In the genomic region with DNA sequence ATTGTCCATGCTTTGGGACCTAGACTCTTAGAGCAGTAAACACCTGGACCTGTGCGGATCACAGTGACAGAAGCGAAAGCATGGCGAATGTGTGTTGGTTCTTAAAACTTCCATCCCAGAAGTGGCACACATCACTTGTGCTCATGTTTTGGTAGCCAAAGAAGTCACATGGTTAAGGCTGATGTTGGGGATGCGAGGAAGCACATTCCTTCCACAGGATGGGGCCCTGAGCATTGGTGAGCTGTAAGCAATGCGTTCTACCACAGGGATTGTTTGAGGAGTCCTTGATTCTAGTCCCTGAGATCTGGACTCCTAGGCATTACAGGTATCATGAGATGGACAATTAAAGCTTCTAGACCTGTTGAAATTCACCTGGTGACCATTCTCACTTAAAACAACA, we compare ENCODE assay signal across 20 cellular contexts.
A peak's percentile ranks its signal among the peaks of the same experiment; 100 is the strongest.
DNase-seq lines count a peak whose midpoint lies in the region; ATAC-seq, FAIRE-seq and TF ChIP-seq lines count a peak whose summit lies in the region.
"Had no signal": no experiment of that assay in that cellular context is flagged by ENCODE, and none has a peak within 500 bp of the region (broad histone marks: within the 10 kb centered on the region; RNA-seq: fewer than 3 reads in every experiment).

No MANE protein-coding gene starts in this region.

- TF ChIP-seq CTCF in HepG2 (CRISPR knock-in tag; IDR thresholded peaks at IDR 0.05) (0 out of 2 replicates have a peak, but pooled peaks have one; percentile 14), right lobe of liver (IDR thresholded peaks at IDR 0.05) (no peak), WERI-Rb-1 (IDR thresholded peaks at IDR 0.05; ENCODE audit: low read depth, low read length) (peak; percentile 35; the same call in 1 of the 2 replicates)
- TF ChIP-seq CTCF in CD4-positive, alpha-beta T cell (IDR thresholded peaks at IDR 0.05), result no peak

- no peak for FAIRE-seq in HepG2 (lab: Jason Lieb, UNC)
- FAIRE-seq: A204.1, GM12891 had no signal

- no peaks in the 10 kb centered on the region for H3K9me3 Mint-ChIP-seq in CD4-positive, alpha-beta T cell

- H3K4me1 ChIP-seq in HepG2 (ENCODE audit: insufficient read depth, low read length) (no peaks in the 10 kb centered on the region), right lobe of liver (no peaks in the 10 kb centered on the region)

- no peak overlapping the region for H3K9ac ChIP-seq in HepG2 (ENCODE audit: insufficient read depth, low read depth, low read length)

- H3K27ac ChIP-seq in HepG2 (ENCODE audit: extremely low read length, insufficient read depth, low read length) (no peak overlapping the region), right lobe of liver (no peak overlapping the region), WERI-Rb-1 (no peak overlapping the region)
- H3K27ac ChIP-seq in CD4-positive, alpha-beta T cell (ENCODE audit: low read depth, low read length), result no peak overlapping the region
- H3K27ac ChIP-seq: C4-2B, SK-N-MC had no signal

- no peak overlapping the region for H3K27ac Mint-ChIP-seq in CD4-positive, alpha-beta T cell
- H3K27ac Mint-ChIP-seq: IgD-negative memory B cell had no signal

- intact Hi-C loops in HepG2 (cut with micrococcal nuclease; ENCODE audit: unreplicated experiment), result no loop called here
- intact Hi-C loops in right lobe of liver (cut with DNase I), result no loop called here
- intact Hi-C loops in CD4-positive, alpha-beta T cell (cut with DNase I, micrococcal nuclease), result no loop called here

- no peaks in the 10 kb centered on the region for H4K20me1 ChIP-seq in HepG2 (ENCODE audit: insufficient read depth, low read length)

- no peak for TF ChIP-seq EP300 in HepG2 (IDR thresholded peaks at IDR 0.05; ENCODE audit: low read depth in 2 of 2, low read length in 2 of 2)
- no peak for TF ChIP-seq EP300 in HepG2 (CRISPR knock-in tag; IDR thresholded peaks at IDR 0.05; ENCODE audit: borderline replicate concordance)

- H3K4me3 Mint-ChIP-seq in CD4-positive, alpha-beta T cell, result no peak overlapping the region
- H3K4me3 Mint-ChIP-seq: IgD-negative memory B cell had no signal

- no TSS peak for BruUV-seq in HepG2 (replicated peaks; lab: Mats Ljungman, UMichigan)

- H3K36me3 Mint-ChIP-seq in CD4-positive, alpha-beta T cell (ENCODE audit: low read depth), result no peaks in the 10 kb centered on the region
- H3K36me3 Mint-ChIP-seq: IgD-negative memory B cell had no signal

- no peak for DNase-seq in HepG2 (ENCODE audit: low spot score)
- DNase-seq in right lobe of liver, result no peak
- no peak for DNase-seq in WERI-Rb-1
- DNase-seq in iPS DF 4.7 (ENCODE audit: extremely low read depth, low spot score), result peak; percentile 19
- DNase-seq in nucleus accumbens (lab: John Stamatoyannopoulos, UW), result no peak
- DNase-seq in CD4-positive, alpha-beta T cell, result no peak
- DNase-seq: COR-L47; GOT3; NCI-H1436 treated with DMSO at 0.1 percent for 48 hours; NCI-H2081 treated with DMSO at 0.1 percent for 48 hours; NCI-H2227 treated with DMSO at 0.1 percent for 48 hours; NCI-H526; NK-92 treated with Interleukin-12 subunit alpha and Interleukin-12 subunit beta, amount 100 ng/mL, for 24 hours had no signal

- H2AFZ ChIP-seq in HepG2 (ENCODE audit: low read length), result no peak overlapping the region

- H3K36me3 ChIP-seq in HepG2 (replicated peaks in 1 of 2; ENCODE audit: control insufficient read depth in 1 of 2, insufficient read depth in 2 of 2, low read length in 2 of 2), result no peaks in the 10 kb centered on the region
- no peaks in the 10 kb centered on the region for H3K36me3 ChIP-seq in right lobe of liver
- no peaks in the 10 kb centered on the region for H3K36me3 ChIP-seq in WERI-Rb-1

- WGBS in HepG2 (ENCODE audit: low lambda C conversion rate), result 50% methylated on average over 5 of the region's 5 CpGs
- 85% methylated on average over 5 of the region's 5 CpGs for whole genome bisulfite sequencing in right lobe of liver (ENCODE audit: insufficient coverage, low coverage, low lambda C conversion rate, missing lambda C conversion rate)

- CTCF ChIA-PET in HepG2 (lab: Yijun Ruan, JAX; ENCODE audit: low intra/inter-chr PET ratio, low total read pairs), result no interaction called here
- CTCF ChIA-PET in CD4-positive, alpha-beta T cell (lab: Charles Lee), result no interaction called here

- H3K79me2 ChIP-seq in HepG2 (ENCODE audit: insufficient read depth, low read length), result no peaks in the 10 kb centered on the region

- ATAC-seq in HepG2 (peak; percentile 67), right lobe of liver (no peak), HG03520 (IDR thresholded peaks at IDR 0.05; ENCODE audit: unreplicated experiment) (no peak), HG02759 (IDR thresholded peaks at IDR 0.05; ENCODE audit: unreplicated experiment) (no peak)
- ATAC-seq in CD4-positive, alpha-beta T cell (ENCODE audit: poor library complexity), result no peak

- H3K27me3 Mint-ChIP-seq in CD4-positive, alpha-beta T cell, result peaks cover under 1% of the 10 kb centered on the region

- TF ChIP-seq POLR2A in HepG2 (IDR thresholded peaks at IDR 0.05; ENCODE audit: insufficient read depth in 1 of 2, low read depth in 2 of 2, low read length in 2 of 2) (no peak), right lobe of liver (IDR thresholded peaks at IDR 0.05) (no peak)

- no peaks in the 10 kb centered on the region for H3K4me1 Mint-ChIP-seq in CD4-positive, alpha-beta T cell (ENCODE audit: low read depth)
- H3K4me1 Mint-ChIP-seq: IgD-negative memory B cell had no signal

- no peak overlapping the region for H3K4me2 ChIP-seq in HepG2 (ENCODE audit: low read depth, low read length)

- POLR2A ChIA-PET in HepG2 (lab: Yijun Ruan, JAX), result no interaction called here
- POLR2A ChIA-PET in CD4-positive, alpha-beta T cell (lab: Charles Lee), result no interaction called here

- in situ Hi-C loops in HepG2 (cut with HindIII; ENCODE audit: extremely low pct_ligation_motif_present, low pct_unique_long_range_greater_than_20kb), result no loop called here

- H3K9me3 ChIP-seq in HepG2 (ENCODE audit: low read length) (no peaks in the 10 kb centered on the region), right lobe of liver (no peaks in the 10 kb centered on the region), WERI-Rb-1 (ENCODE audit: severe bottlenecking) (no peaks in the 10 kb centered on the region)
- H3K9me3 ChIP-seq in CD4-positive, alpha-beta T cell (ENCODE audit: control insufficient read depth, low read length), result no peaks in the 10 kb centered on the region

- H3K4me3 ChIP-seq in HepG2 (replicated peaks in 1 of 3; ENCODE audit: insufficient read depth in 1 of 3, low read depth in 2 of 3, low read length in 3 of 3) (no peak overlapping the region), right lobe of liver (no peak overlapping the region), WERI-Rb-1 (ENCODE audit: low read depth, low read length) (no peak overlapping the region)
- H3K4me3 ChIP-seq: SK-N-MC had no signal

- TF ChIP-seq RAD21 in HepG2 (CRISPR knock-in tag; IDR thresholded peaks at IDR 0.05), result no peak

- H3K27me3 ChIP-seq in HepG2 (ENCODE audit: control insufficient read depth in 1 of 2, insufficient read depth in 2 of 2, low read length in 2 of 2) (no peaks in the 10 kb centered on the region), right lobe of liver (no peaks in the 10 kb centered on the region), WERI-Rb-1 (ENCODE audit: insufficient read depth, low read depth, severe bottlenecking) (no peaks in the 10 kb centered on the region)
- no peaks in the 10 kb centered on the region for H3K27me3 ChIP-seq in CD4-positive, alpha-beta T cell (ENCODE audit: control insufficient read depth, insufficient read depth, low read length)

TF ChIP-seq in HepG2, 621 proteins besides CTCF, POLR2A, EP300 and RAD21:
- TF ChIP-seq, protein P1, sequence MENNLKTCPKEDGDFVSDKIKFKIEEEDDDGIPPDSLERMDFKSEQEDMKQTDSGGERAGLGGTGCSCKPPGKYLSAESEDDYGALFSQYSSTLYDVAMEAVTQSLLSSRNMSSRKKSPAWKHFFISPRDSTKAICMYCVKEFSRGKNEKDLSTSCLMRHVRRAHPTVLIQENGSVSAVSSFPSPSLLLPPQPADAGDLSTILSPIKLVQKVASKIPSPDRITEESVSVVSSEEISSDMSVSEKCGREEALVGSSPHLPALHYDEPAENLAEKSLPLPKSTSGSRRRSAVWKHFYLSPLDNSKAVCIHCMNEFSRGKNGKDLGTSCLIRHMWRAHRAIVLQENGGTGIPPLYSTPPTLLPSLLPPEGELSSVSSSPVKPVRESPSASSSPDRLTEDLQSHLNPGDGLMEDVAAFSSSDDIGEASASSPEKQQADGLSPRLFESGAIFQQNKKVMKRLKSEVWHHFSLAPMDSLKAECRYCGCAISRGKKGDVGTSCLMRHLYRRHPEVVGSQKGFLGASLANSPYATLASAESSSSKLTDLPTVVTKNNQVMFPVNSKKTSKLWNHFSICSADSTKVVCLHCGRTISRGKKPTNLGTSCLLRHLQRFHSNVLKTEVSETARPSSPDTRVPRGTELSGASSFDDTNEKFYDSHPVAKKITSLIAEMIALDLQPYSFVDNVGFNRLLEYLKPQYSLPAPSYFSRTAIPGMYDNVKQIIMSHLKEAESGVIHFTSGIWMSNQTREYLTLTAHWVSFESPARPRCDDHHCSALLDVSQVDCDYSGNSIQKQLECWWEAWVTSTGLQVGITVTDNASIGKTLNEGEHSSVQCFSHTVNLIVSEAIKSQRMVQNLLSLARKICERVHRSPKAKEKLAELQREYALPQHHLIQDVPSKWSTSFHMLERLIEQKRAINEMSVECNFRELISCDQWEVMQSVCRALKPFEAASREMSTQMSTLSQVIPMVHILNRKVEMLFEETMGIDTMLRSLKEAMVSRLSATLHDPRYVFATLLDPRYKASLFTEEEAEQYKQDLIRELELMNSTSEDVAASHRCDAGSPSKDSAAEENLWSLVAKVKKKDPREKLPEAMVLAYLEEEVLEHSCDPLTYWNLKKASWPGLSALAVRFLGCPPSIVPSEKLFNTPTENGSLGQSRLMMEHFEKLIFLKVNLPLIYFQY (CRISPR knock-in tag; IDR thresholded peaks at IDR 0.05; ENCODE audit: borderline replicate concordance), result no peak
- no peak for TF ChIP-seq PPARG (CRISPR knock-in tag; conservative IDR thresholded peaks at IDR 0.05)
- peak; percentile 97 for TF ChIP-seq TEAD3 (CRISPR knock-in tag; optimal IDR thresholded peaks at IDR 0.05; ENCODE audit: borderline replicate concordance)
- no peak for TF ChIP-seq ZNF768 (CRISPR knock-in tag; IDR thresholded peaks at IDR 0.05)
- TF ChIP-seq ZNF850 (CRISPR knock-in tag; conservative IDR thresholded peaks at IDR 0.05), result no peak
- TF ChIP-seq ZNF652 (CRISPR knock-in tag; IDR thresholded peaks at IDR 0.05; ENCODE audit: borderline replicate concordance, low read depth), result no peak
- no peak for TF ChIP-seq ZNF296 (CRISPR knock-in tag; conservative IDR thresholded peaks at IDR 0.05)
- no peak for TF ChIP-seq REL (CRISPR knock-in tag; conservative IDR thresholded peaks at IDR 0.05)
TF ChIP-seq in HepG2: peak in this region for 1.

Comparison
In these comparisons a context has a peak if more than half of its experiments do, and no peak if none do; other contexts are left out.
1. CTCF ChIP-seq: peak in HepG2 (single experiment) and WERI-Rb-1 (single experiment); none in right lobe of liver (0 of 4) and CD4-positive, alpha-beta T cell (single experiment).